In the genomic region with DNA sequence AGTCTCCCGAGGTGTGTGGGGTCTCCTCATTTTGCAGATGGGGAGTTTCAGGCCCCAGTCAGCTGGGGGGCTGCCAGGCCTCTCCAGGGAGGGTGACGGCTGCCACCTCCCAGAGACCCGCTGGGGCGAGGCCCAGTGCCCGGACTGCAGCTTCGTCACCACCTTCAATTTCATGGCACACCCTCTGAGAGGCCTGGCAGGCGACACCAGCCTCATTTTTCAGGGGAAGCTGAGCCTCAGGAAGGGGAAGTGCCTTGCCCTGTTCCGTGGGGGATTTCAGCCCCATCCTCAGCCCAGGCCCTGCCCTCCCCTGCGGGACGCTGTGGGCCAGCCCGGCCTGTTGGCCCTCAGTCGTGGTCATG, we compare ENCODE assay signal across 16 cellular contexts. TPM values are rescaled to one million over a fixed set of nuclear protein-coding genes. Genes with fewer than 3 reads are reported as not detected.
A peak's percentile ranks its signal among the peaks of the same experiment; 100 is the strongest.
DNase-seq lines count a peak whose midpoint lies in the region; ATAC-seq and TF ChIP-seq lines count a peak whose summit lies in the region.
"Not testable (repeated sequence)": the region's sequence is repeated elsewhere in the genome, so short reads cannot be mapped to it uniquely, and the experiment has no call there.
"Had no signal": no experiment of that assay in that cellular context is flagged by ENCODE, and none has a peak within 500 bp of the region (broad histone marks: within the 10 kb centered on the region; RNA-seq: fewer than 3 reads in every experiment).

No MANE protein-coding gene starts in this region.

- peak; percentile 25 for DNase-seq in Karpas-422
- peak; percentile 68 for DNase-seq in chondrocyte (ENCODE audit: low spot score)
- DNase-seq in right cardiac atrium, lower lobe of right lung, psoas muscle: not testable (repeated sequence)
- peak; percentile 62 for DNase-seq in upper lobe of right lung

- H3K4me3 Mint-ChIP-seq in chondrocyte (ENCODE audit: unreplicated experiment): not testable (repeated sequence)

- ATAC-seq in right cardiac atrium: peak; percentile 8 to 42
- peak; percentile 8 to 18 for ATAC-seq in lower lobe of right lung
- ATAC-seq in psoas muscle: peak; percentile 7 to 60 (median 33)
- peak; percentile 7 for ATAC-seq in upper lobe of right lung

- not testable (repeated sequence) for H3K27ac Mint-ChIP-seq in chondrocyte (ENCODE audit: unreplicated experiment)

- H3K9me2 ChIP-seq in Karpas-422 (replicated peaks; ENCODE audit: insufficient read depth, low read length): not testable (repeated sequence)

- WGBS in right cardiac atrium: 64% methylated on average over 12 of the region's 12 CpGs
- 56 to 67% (median 63%) methylated on average over 11 to 12 of the region's 12 CpGs for WGBS in psoas muscle, 3 donors

- not testable (repeated sequence) for H3K4me1 ChIP-seq in Karpas-422 (ENCODE audit: low read length); right cardiac atrium (ENCODE audit: control insufficient read depth, insufficient read depth, low read length); lower lobe of right lung; psoas muscle; upper lobe of right lung

- not testable (repeated sequence) for H3K4me1 Mint-ChIP-seq in chondrocyte (ENCODE audit: low read depth)

- not testable (repeated sequence) for H3K9me3 ChIP-seq in Karpas-422 (ENCODE audit: low read length); right cardiac atrium (ENCODE audit: control insufficient read depth, low read length); lower lobe of right lung; psoas muscle; upper lobe of right lung

- H4K20me1 ChIP-seq in Karpas-422 (ENCODE audit: insufficient read depth, low read depth, low read length): not testable (repeated sequence)

- not testable (repeated sequence) for H3K36me3 Mint-ChIP-seq in chondrocyte (ENCODE audit: low read depth)

- intact Hi-C loops in right cardiac atrium (cut with DNase I); lower lobe of right lung (cut with DNase I); psoas muscle (cut with DNase I); upper lobe of right lung (cut with DNase I): not testable (repeated sequence)

- not testable (repeated sequence) for H3K36me3 ChIP-seq in Karpas-422 (ENCODE audit: insufficient read depth, low read length); lower lobe of right lung; psoas muscle (ENCODE audit: insufficient read depth in 1 of 2, low read depth in 1 of 2); upper lobe of right lung

- H3K27ac ChIP-seq in Karpas-422 (ENCODE audit: low read length); right cardiac atrium (ENCODE audit: low read length); lower lobe of right lung; psoas muscle; upper lobe of right lung: not testable (repeated sequence)

- H2AFZ ChIP-seq in Karpas-422 (ENCODE audit: low read length): not testable (repeated sequence)

- H3K9ac ChIP-seq in Karpas-422 (ENCODE audit: low read length): not testable (repeated sequence)

- not testable (repeated sequence) for H3K27me3 ChIP-seq in Karpas-422 (ENCODE audit: low read length); right cardiac atrium (ENCODE audit: control insufficient read depth, insufficient read depth); lower lobe of right lung (ENCODE audit: low read depth); psoas muscle (ENCODE audit: insufficient read depth in 3 of 3, low read length in 2 of 3); upper lobe of right lung

- H3K79me2 ChIP-seq in Karpas-422 (ENCODE audit: low read length): not testable (repeated sequence)

- H3K4me3 ChIP-seq in Karpas-422 (ENCODE audit: low read length); right cardiac atrium (ENCODE audit: low read length); lower lobe of right lung; psoas muscle; upper lobe of right lung: not testable (repeated sequence)

- H3K4me2 ChIP-seq in Karpas-422 (ENCODE audit: low read depth, low read length, poor library complexity, severe bottlenecking): not testable (repeated sequence)

- not testable (repeated sequence) for TF ChIP-seq CTCF in chondrocyte (IDR thresholded peaks at IDR 0.05); lower lobe of right lung (IDR thresholded peaks at IDR 0.05); psoas muscle (IDR thresholded peaks at IDR 0.05); upper lobe of right lung (IDR thresholded peaks at IDR 0.05)

- H3K27me3 Mint-ChIP-seq in chondrocyte (ENCODE audit: low read depth): not testable (repeated sequence)

- H3K9me3 Mint-ChIP-seq in chondrocyte (ENCODE audit: low read depth): peaks cover 38% of the 10 kb centered on the region

RNA-seq across cellular contexts. Expression of a gene that starts 0.4 kb away (rescaled TPM):
- total RNA-seq in Karpas-422 (2014; rRNA removed; shearing (Covaris generic); ENCODE audit: low replicate concordance): not detected in 2 replicates
- total RNA-seq in chondrocyte: not detected in 3 replicates
- not detected for total RNA-seq in right cardiac atrium
- not detected for polyA plus RNA-seq in right cardiac atrium
- total RNA-seq in lower lobe of right lung: not detected
- not detected for total RNA-seq in psoas muscle
- polyA plus RNA-seq in psoas muscle: under 1 TPM in 1 of 3 donors, not detected in 2; 0.03 TPM
- not detected for total RNA-seq in upper lobe of right lung
- total RNA-seq: A172; A673; CD4-positive, alpha-beta T cell; CD8-positive, alpha-beta memory T cell; GM12878; GM23248; H1; H7 had no signal
- polyA plus RNA-seq: BJ; CD14-positive monocyte; CD8-positive, alpha-beta memory T cell; GM12878; GM23248; H1 had no signal
